ENCODE assay signal across 8 cellular contexts in the genomic region with DNA sequence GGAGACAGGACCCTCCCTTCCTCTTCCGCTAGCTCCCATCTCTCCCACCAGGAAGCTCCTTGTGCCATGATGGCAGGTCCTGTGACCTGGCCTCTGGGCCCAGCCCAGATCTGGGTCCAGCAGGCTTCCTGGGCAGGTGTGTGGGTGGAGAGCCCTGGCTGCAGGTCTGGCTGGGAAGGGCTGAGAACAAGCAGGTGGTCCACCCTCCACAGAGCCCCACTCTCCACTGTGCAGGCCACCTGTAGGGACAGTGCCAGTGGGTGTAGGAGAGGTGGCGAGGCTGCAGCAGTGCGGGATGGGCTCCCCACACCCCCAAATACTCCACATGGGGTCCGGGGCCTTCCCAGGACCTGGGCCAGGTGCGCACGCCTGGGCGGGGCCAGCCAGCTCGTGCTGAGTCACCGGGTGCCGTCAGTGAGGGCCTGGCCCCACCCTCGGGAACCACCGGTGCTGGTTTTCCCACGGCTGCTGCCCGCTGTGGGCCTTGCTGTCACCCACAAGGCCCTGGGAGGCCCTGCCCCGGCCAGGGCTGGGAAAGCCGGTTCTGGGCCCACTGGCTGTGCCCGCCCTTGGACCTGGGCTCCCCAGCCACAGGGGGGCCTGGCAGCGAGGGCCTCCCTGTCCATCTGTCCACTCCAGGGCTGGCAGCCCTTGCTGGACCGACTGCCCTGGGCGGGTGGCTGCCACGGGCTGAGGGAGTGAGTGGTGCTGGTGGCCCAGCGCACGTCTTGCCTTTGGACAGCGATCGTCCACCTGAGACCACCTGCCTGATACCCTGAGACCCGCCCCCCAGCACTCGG. TPM values are rescaled to one million over a fixed set of nuclear protein-coding genes. Genes with fewer than 3 reads are reported as not detected.
DNase-seq lines count a peak whose midpoint lies in the region; ATAC-seq and TF ChIP-seq lines count a peak whose summit lies in the region.

No MANE protein-coding gene starts in this region.

- CTCF ChIA-PET in WTC11 (lab: Charles Lee), result interaction anchor here (2.2 kb wide), 1 partner anchor 9 kb away, joined by 9 read pairs; a partner anchor contains a TSS

- peaks cover 70% of the 10 kb centered on the region for H3K4me1 ChIP-seq in vagina

- no peaks in the 10 kb centered on the region for H3K27me3 ChIP-seq in vagina

- H3K9me3 ChIP-seq in vagina, result no peaks in the 10 kb centered on the region

- H3K36me3 Mint-ChIP-seq in WTC11, result no peaks in the 10 kb centered on the region
- H3K36me3 Mint-ChIP-seq in stimulated activated memory B cell treated with anti-CD40 and anti-IgM and Interleukin-4, amounts not matched to agents 10 μg/mL and 1 μg/mL and 100 μg/mL, for 72 hours, result no peaks in the 10 kb centered on the region

- intact Hi-C loops in vagina (cut with DNase I), result no loop called here

- H3K4me3 ChIP-seq in vagina, result no peak overlapping the region

- H3K27ac Mint-ChIP-seq in WTC11, result peak overlapping the region; percentile 32; the same call in 1 of the 2 replicates
- H3K27ac Mint-ChIP-seq in stimulated activated memory B cell treated with anti-CD40 and anti-IgM and Interleukin-4, amounts not matched to agents 10 μg/mL and 1 μg/mL and 100 μg/mL, for 72 hours, result no peak overlapping the region

- DNase-seq in stimulated activated CD4-positive, alpha-beta T cell treated with anti-CD3 and anti-CD28 coated beads, Interleukin-4, amount 100 ng/mL, for 1 hour, result peak; percentile 43
- DNase-seq in stimulated activated CD4-positive, alpha-beta T cell treated with anti-CD3 and anti-CD28 coated beads, Interleukin-4, amount 100 ng/mL, for 24 hours, result no peak
- no peak for DNase-seq in WTC11 (ENCODE audit: low spot score)
- DNase-seq in islet precursor cell, result peak; percentile 74
- DNase-seq in vagina (ENCODE audit: extremely low spot score in 2 of 2), result no peak
- DNase-seq in kidney glomerular epithelial cell (lab: John Stamatoyannopoulos, UW), result no peak
- DNase-seq in DMS 273 treated with DMSO at 0.1 percent for 48 hours (lab: John Stamatoyannopoulos, UW), result no peak

- peak overlapping the region; percentile 87 for H3K27ac ChIP-seq in vagina

- POLR2A ChIA-PET in WTC11 (lab: Charles Lee), result interaction anchor here (1.1 kb wide), 1 partner anchor 9 kb away, joined by 3 read pairs; a partner anchor contains a TSS

- H3K4me1 Mint-ChIP-seq in WTC11, result peaks cover 9% of the 10 kb centered on the region
- peaks cover 13% of the 10 kb centered on the region for H3K4me1 Mint-ChIP-seq in stimulated activated memory B cell treated with anti-CD40 and anti-IgM and Interleukin-4, amounts not matched to agents 10 μg/mL and 1 μg/mL and 100 μg/mL, for 72 hours

- ATAC-seq in WTC11, result no peak
- ATAC-seq in stimulated activated memory B cell treated with anti-CD40 and anti-IgM and Interleukin-4, amounts not matched to agents 10 μg/mL and 1 μg/mL and 100 μg/mL, for 72 hours, result no peak

- H3K4me3 Mint-ChIP-seq in WTC11, result no peak overlapping the region
- H3K4me3 Mint-ChIP-seq in stimulated activated memory B cell treated with anti-CD40 and anti-IgM and Interleukin-4, amounts not matched to agents 10 μg/mL and 1 μg/mL and 100 μg/mL, for 72 hours, result no peak overlapping the region

- no peaks in the 10 kb centered on the region for H3K9me3 Mint-ChIP-seq in WTC11
- H3K9me3 Mint-ChIP-seq in stimulated activated memory B cell treated with anti-CD40 and anti-IgM and Interleukin-4, amounts not matched to agents 10 μg/mL and 1 μg/mL and 100 μg/mL, for 72 hours, result no peaks in the 10 kb centered on the region

- no peak for TF ChIP-seq CTCF in WTC11 (IDR thresholded peaks at IDR 0.05)
- TF ChIP-seq CTCF in vagina (IDR thresholded peaks at IDR 0.05), result no peak

- no peak for TF ChIP-seq POLR2A in vagina (IDR thresholded peaks at IDR 0.05)

- no peaks in the 10 kb centered on the region for H3K27me3 Mint-ChIP-seq in WTC11 (ENCODE audit: low read depth)
- H3K27me3 Mint-ChIP-seq in stimulated activated memory B cell treated with anti-CD40 and anti-IgM and Interleukin-4, amounts not matched to agents 10 μg/mL and 1 μg/mL and 100 μg/mL, for 72 hours, result peaks cover 23% of the 10 kb centered on the region

- no peaks in the 10 kb centered on the region for H3K36me3 ChIP-seq in vagina

TF ChIP-seq in WTC11, 78 proteins besides CTCF, POLR2A, EP300 and RAD21:
- TF ChIP-seq RELA (CRISPR knock-in tag; IDR thresholded peaks at IDR 0.05; ENCODE audit: borderline replicate concordance), result no peak
- 0 out of 2 replicates have a peak, but pooled peaks have one; percentile 14 for TF ChIP-seq FOXP1 (CRISPR knock-in tag; IDR thresholded peaks at IDR 0.05; ENCODE audit: borderline replicate concordance)

RNA-seq across cellular contexts. Expression of a gene that starts 9.3 kb away (rescaled TPM):
- total RNA-seq in WTC11 (2021) (46.7 to 52.4 TPM (median 51.5 TPM) in 3 replicates), vagina (29.5 TPM)

RNA-seq across cellular contexts. Expression of a gene that starts 33.8 kb away (rescaled TPM):
- total RNA-seq in WTC11 (2021), result 7.3 to 11.8 TPM (median 11.3 TPM) in 3 replicates
- 13.0 TPM for total RNA-seq in vagina

RNA-seq across cellular contexts. Expression of a gene that starts 56.2 kb away (rescaled TPM):
- 93.7 to 95.0 TPM (median 94.7 TPM) in 3 replicates for total RNA-seq in WTC11 (2021)
- 44.0 TPM for total RNA-seq in vagina

Comparison
In these comparisons a context has a peak if more than half of its experiments do, and no peak if none do; other contexts are left out.
1. DNase-seq: peak in stimulated activated CD4-positive, alpha-beta T cell treated with anti-CD3 and anti-CD28 coated beads, Interleukin-4, amount 100 ng/mL, for 1 hour (single experiment) and islet precursor cell (single experiment); none in stimulated activated CD4-positive, alpha-beta T cell treated with anti-CD3 and anti-CD28 coated beads, Interleukin-4, amount 100 ng/mL, for 24 hours (single experiment), WTC11 (single experiment), vagina (0 of 2), kidney glomerular epithelial cell (single experiment) and DMS 273 treated with DMSO at 0.1 percent for 48 hours (single experiment).